ENCODE assay signal across 18 cellular contexts in the genomic region with DNA sequence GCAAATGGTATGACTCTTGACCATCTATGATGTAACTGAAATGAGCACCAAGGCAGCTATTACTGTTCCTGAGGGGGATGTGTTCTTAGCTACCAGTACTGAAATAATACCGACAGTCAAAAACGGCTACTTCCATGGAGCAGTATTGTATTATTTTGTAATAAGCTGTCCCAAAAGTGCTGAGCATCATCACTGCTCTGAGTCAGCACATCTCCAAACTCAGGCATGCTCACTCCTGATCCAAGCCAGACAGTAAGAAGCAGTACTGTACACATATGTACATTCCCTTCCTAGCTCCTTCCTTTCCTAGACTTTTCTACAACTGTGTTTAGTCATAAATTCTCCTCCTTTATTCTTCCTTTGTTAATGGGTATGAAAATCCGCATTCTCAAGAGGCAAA. TPM values are rescaled to one million over a fixed set of nuclear protein-coding genes. Genes with fewer than 3 reads are reported as not detected.
A peak's percentile ranks its signal among the peaks of the same experiment; 100 is the strongest.
DNase-seq lines count a peak whose midpoint lies in the region; ATAC-seq and TF ChIP-seq lines count a peak whose summit lies in the region.
"Had no signal": no experiment of that assay in that cellular context is flagged by ENCODE, and none has a peak within 500 bp of the region (broad histone marks: within the 10 kb centered on the region; RNA-seq: fewer than 3 reads in every experiment).

No MANE protein-coding gene starts in this region.

- no peak for ATAC-seq in CD4-positive, CD25-positive, alpha-beta regulatory T cell (ENCODE audit: low read depth in 2 of 2)
- ATAC-seq in T-helper 17 cell (no peak), esophagus mucosa (peak; percentile 42), HG02588 (IDR thresholded peaks at IDR 0.05; ENCODE audit: unreplicated experiment) (no peak)

- intact Hi-C loops in posterior cingulate gyrus (cut with DNase I): loop anchor here (2.0 to 5.0 kb wide), 2 partner anchors 47 to 149 kb away; a partner anchor contains a TSS

- H3K27me3 Mint-ChIP-seq in CD4-positive, CD25-positive, alpha-beta regulatory T cell: no peaks in the 10 kb centered on the region
- no peaks in the 10 kb centered on the region for H3K27me3 Mint-ChIP-seq in T-helper 17 cell
- H3K27me3 Mint-ChIP-seq: activated naive CD8-positive, alpha-beta T cell treated with anti-CD3 and anti-CD28 coated beads, Interleukin-2, amount 10 ng/mL, durations not matched to agents 7 days and 5 days; CD8-positive, alpha-beta memory T cell had no signal

- POLR2A ChIA-PET in RWPE1 (lab: Yijun Ruan, JAX; ENCODE audit: low non-redundant PET): no interaction called here

- H3K4me3 Mint-ChIP-seq in CD4-positive, CD25-positive, alpha-beta regulatory T cell: peak overlapping the region in 1 of 4 donors; percentile 1
- H3K4me3 Mint-ChIP-seq in T-helper 17 cell: no peak overlapping the region
- H3K4me3 Mint-ChIP-seq: activated naive CD8-positive, alpha-beta T cell treated with anti-CD3 and anti-CD28 coated beads, Interleukin-2, amount 10 ng/mL, durations not matched to agents 7 days and 5 days; CD8-positive, alpha-beta memory T cell; H9 had no signal

- no peak for DNase-seq in CD4-positive, CD25-positive, alpha-beta regulatory T cell
- DNase-seq in T-helper 17 cell (no peak), RWPE1 (ENCODE audit: low spot score) (no peak), posterior cingulate gyrus (no peak), DMS53 treated with DMSO at 0.1 percent for 48 hours (lab: John Stamatoyannopoulos, UW; ENCODE audit: unreplicated experiment) (no peak)
- DNase-seq: activated CD8-positive, alpha-beta memory T cell treated with anti-CD3 and anti-CD28 coated beads, Interleukin-2, amount 50 U/mL, for 4 hours; activated naive CD8-positive, alpha-beta T cell treated with anti-CD3 and anti-CD28 coated beads, Interleukin-2, amount 10 ng/mL, durations not matched to agents 7 days and 5 days; CD8-positive, alpha-beta memory T cell; H9; NCI-H2081 treated with DMSO at 0.1 percent for 48 hours; retina; stimulated activated CD4-positive, alpha-beta T cell treated with anti-CD3 and anti-CD28 coated beads, Interleukin-2, amount 100 ng/mL, for 48 hours; stimulated activated naive CD4-positive, alpha-beta T cell had no signal

- TF ChIP-seq CTCF in neutrophil (IDR thresholded peaks at IDR 0.05) (no peak), RWPE1 (conservative IDR thresholded peaks at IDR 0.05; ENCODE audit: low read depth) (no peak)

- peaks cover 2% of the 10 kb centered on the region for H3K36me3 ChIP-seq in CD4-positive, CD25-positive, alpha-beta regulatory T cell (ENCODE audit: control insufficient read depth, insufficient read depth, low read length)
- no peaks in the 10 kb centered on the region for H3K36me3 ChIP-seq in neutrophil

- peaks cover 8% of the 10 kb centered on the region for H3K36me3 Mint-ChIP-seq in CD4-positive, CD25-positive, alpha-beta regulatory T cell
- no peaks in the 10 kb centered on the region for H3K36me3 Mint-ChIP-seq in T-helper 17 cell (ENCODE audit: low read depth)

- H3K27me3 ChIP-seq in CD4-positive, CD25-positive, alpha-beta regulatory T cell (ENCODE audit: control insufficient read depth, insufficient read depth, low read length): no peaks in the 10 kb centered on the region
- H3K27me3 ChIP-seq in neutrophil: no peaks in the 10 kb centered on the region

- no peaks in the 10 kb centered on the region for H3K9me3 Mint-ChIP-seq in CD4-positive, CD25-positive, alpha-beta regulatory T cell
- H3K9me3 Mint-ChIP-seq: activated naive CD8-positive, alpha-beta T cell treated with anti-CD3 and anti-CD28 coated beads, Interleukin-2, amount 10 ng/mL, durations not matched to agents 7 days and 5 days; CD8-positive, alpha-beta memory T cell; H9 had no signal

- peaks cover 32 to 69% (median 54%) of the 10 kb centered on the region in 4 donors for H3K4me1 Mint-ChIP-seq in CD4-positive, CD25-positive, alpha-beta regulatory T cell
- H3K4me1 Mint-ChIP-seq in T-helper 17 cell: peaks cover 33% of the 10 kb centered on the region

- peak overlapping the region in 2 of 3 donors; percentile 11 to 43 for H3K27ac Mint-ChIP-seq in CD4-positive, CD25-positive, alpha-beta regulatory T cell
- peak overlapping the region; percentile 86 for H3K27ac Mint-ChIP-seq in T-helper 17 cell
- H3K27ac Mint-ChIP-seq: activated naive CD8-positive, alpha-beta T cell treated with anti-CD3 and anti-CD28 coated beads, Interleukin-2, amount 10 ng/mL, durations not matched to agents 7 days and 5 days; H9 had no signal

- H3K27ac ChIP-seq in CD4-positive, CD25-positive, alpha-beta regulatory T cell (ENCODE audit: insufficient read depth, low read length, poor library complexity, severe bottlenecking): no peak overlapping the region
- peak overlapping the region; percentile 46 for H3K27ac ChIP-seq in neutrophil
- no peak overlapping the region for H3K27ac ChIP-seq in RWPE1

- H3K9me3 ChIP-seq in CD4-positive, CD25-positive, alpha-beta regulatory T cell (ENCODE audit: control insufficient read depth in 2 of 2, low read length in 2 of 2): no peaks in the 10 kb centered on the region
- H3K9me3 ChIP-seq in T-helper 17 cell (ENCODE audit: control insufficient read depth, low read length, poor library complexity, severe bottlenecking): no peaks in the 10 kb centered on the region
- no peaks in the 10 kb centered on the region for H3K9me3 ChIP-seq in neutrophil

- CTCF ChIA-PET in RWPE1 (lab: Yijun Ruan, JAX): interaction anchor here (0.7 to 2.3 kb wide), 4 partner anchors 47 to 380 kb away, joined by 3 to 7 read pairs (median 3); no protein-coding TSS in a partner anchor

- H3K4me1 ChIP-seq in CD4-positive, CD25-positive, alpha-beta regulatory T cell (ENCODE audit: control insufficient read depth, insufficient read depth, low read length, poor library complexity, severe bottlenecking): peaks cover 21% of the 10 kb centered on the region
- peaks cover 0 to 16% of the 10 kb centered on the region in 2 experiments for H3K4me1 ChIP-seq in neutrophil (ENCODE audit: control insufficient read depth in 1 of 2, insufficient read depth in 1 of 2, low read depth in 1 of 2, low read length in 1 of 2)

- H3K4me3 ChIP-seq in CD4-positive, CD25-positive, alpha-beta regulatory T cell (ENCODE audit: low read depth, low read length): no peak overlapping the region
- H3K4me3 ChIP-seq in neutrophil (ENCODE audit: low read depth in 1 of 2, low read length in 1 of 2): no peak overlapping the region

RNA-seq across cellular contexts. Expression of a gene that starts 8.5 kb away (rescaled TPM):
- total RNA-seq in CD4-positive, CD25-positive, alpha-beta regulatory T cell: 46.0 TPM
- 10 to 100 TPM; 61.6 to 90.0 (median 78.6) TPM for polyA plus RNA-seq in CD4-positive, CD25-positive, alpha-beta regulatory T cell
- 10 to 100 TPM; 41.2 to 48.1 TPM for total RNA-seq in T-helper 17 cell
- total RNA-seq in esophagus mucosa: 81.0 TPM

RNA-seq across cellular contexts. Expression of a gene that starts 29.7 kb away (rescaled TPM):
- total RNA-seq in CD4-positive, CD25-positive, alpha-beta regulatory T cell: 26.7 TPM
- polyA plus RNA-seq in CD4-positive, CD25-positive, alpha-beta regulatory T cell: 10 to 100 TPM; 66.7 to 84.1 (median 77.6) TPM
- total RNA-seq in T-helper 17 cell (10 to 100 TPM; 23.4 to 34.4 TPM), esophagus mucosa (60.1 TPM)

RNA-seq across cellular contexts. Expression of a gene that starts 35.8 kb away (rescaled TPM):
- total RNA-seq in CD4-positive, CD25-positive, alpha-beta regulatory T cell: not detected
- not detected for polyA plus RNA-seq in CD4-positive, CD25-positive, alpha-beta regulatory T cell
- not detected for total RNA-seq in T-helper 17 cell
- 30.9 TPM for total RNA-seq in esophagus mucosa
- total RNA-seq: activated naive CD8-positive, alpha-beta T cell treated with anti-CD3 and anti-CD28 coated beads, Interleukin-2, amount 10 ng/mL, durations not matched to agents 7 days and 5 days; CD8-positive, alpha-beta memory T cell; dermis microvascular lymphatic vessel endothelial cell; glomerular endothelial cell had no signal
- polyA plus RNA-seq: CD8-positive, alpha-beta memory T cell had no signal

RNA-seq across cellular contexts. Expression of a gene that starts 46.2 kb away (rescaled TPM):
- 4.3 TPM for total RNA-seq in CD4-positive, CD25-positive, alpha-beta regulatory T cell
- 1 to 10 TPM in 2 of 4 donors, under 1 TPM in 2; 0.96 to 1.9 (median 1.0) TPM for polyA plus RNA-seq in CD4-positive, CD25-positive, alpha-beta regulatory T cell
- total RNA-seq in T-helper 17 cell (1 to 10 TPM; 5.1 to 5.2 TPM), esophagus mucosa (35.6 TPM)

Comparison
In these comparisons a context has a peak if more than half of its experiments do, and no peak if none do; other contexts are left out.
1. RNA of a gene that starts 35.8 kb away (total RNA-seq): 30.9 TPM in esophagus mucosa (single experiment); not detected in CD4-positive, CD25-positive, alpha-beta regulatory T cell (single experiment) and not detected in T-helper 17 cell; every median in the first group is over 10 times any median in the second.